ENCODE assay signal across 9 cellular contexts in genomic region chr9:124197177-124198095, GRCh38.
DNase-seq lines count a peak whose midpoint lies in the region; ATAC-seq, FAIRE-seq and TF ChIP-seq lines count a peak whose summit lies in the region.
"Had no signal": no experiment of that assay in that cellular context is flagged by ENCODE, and none has a peak within 500 bp of the region (broad histone marks: within the 10 kb centered on the region; RNA-seq: fewer than 3 reads in every experiment).

No MANE protein-coding gene starts in this region.

- no peak for TF ChIP-seq CTCF in foreskin fibroblast (IDR thresholded peaks at IDR 0.05; ENCODE audit: low read depth, low read length)
- no peak for TF ChIP-seq CTCF in D721Med (IDR thresholded peaks at IDR 0.05; ENCODE audit: insufficient read depth, missing control alignments)

- no peak overlapping the region for H2BK12ac ChIP-seq in neuronal stem cell (ENCODE audit: low read length)

- no peak overlapping the region for H3K14ac ChIP-seq in neuronal stem cell (ENCODE audit: low read length)

- no peak overlapping the region for H3K23ac ChIP-seq in neuronal stem cell (ENCODE audit: low read depth, low read length, poor library complexity)

- peaks cover 14% of the 10 kb centered on the region for H3K9me3 Mint-ChIP-seq in stimulated activated naive CD8-positive, alpha-beta T cell treated with anti-CD3 and anti-CD28 coated beads, Interleukin-15, Interleukin-2, amounts not matched to agents 100 ng/mL and 50 ng/mL, for 24 hours

- no peak overlapping the region for H3K4me3 ChIP-seq in foreskin fibroblast (ENCODE audit: low read depth in 1 of 2, low read length in 2 of 2)
- peak overlapping the region in 1 of 2 donors; percentile 47 for H3K4me3 ChIP-seq in neuronal stem cell (ENCODE audit: low read length in 2 of 2)

- no peak overlapping the region for H2AK5ac ChIP-seq in neuronal stem cell (ENCODE audit: low read depth, low read length)

- peaks cover 50% of the 10 kb centered on the region for H3K4me1 Mint-ChIP-seq in stimulated activated naive CD8-positive, alpha-beta T cell treated with anti-CD3 and anti-CD28 coated beads, Interleukin-15, Interleukin-2, amounts not matched to agents 100 ng/mL and 50 ng/mL, for 24 hours (ENCODE audit: low read depth)

- no peaks in the 10 kb centered on the region for H3K4me1 ChIP-seq in neuronal stem cell (ENCODE audit: control insufficient read depth in 2 of 2, insufficient read depth in 1 of 2, low read depth in 1 of 2, low read length in 2 of 2)

- WGBS in neuronal stem cell (ENCODE audit: extremely low coverage in 2 of 2, insufficient read length in 2 of 2, insufficient replicate concordance in 1 of 2), 2 donors: no CpG with 5 or more reads among the region's 14 CpGs

- peaks cover 3% of the 10 kb centered on the region for H3K27me3 Mint-ChIP-seq in stimulated activated naive CD8-positive, alpha-beta T cell treated with anti-CD3 and anti-CD28 coated beads, Interleukin-15, Interleukin-2, amounts not matched to agents 100 ng/mL and 50 ng/mL, for 24 hours

- H2BK120ac ChIP-seq in neuronal stem cell (ENCODE audit: low read depth, low read length): no peak overlapping the region

- H3K27me3 ChIP-seq in neuronal stem cell (ENCODE audit: control insufficient read depth in 3 of 3, insufficient read depth in 3 of 3, low read depth in 1 of 3, low read length in 3 of 3): no peaks in the 10 kb centered on the region

- H3K9me3 ChIP-seq in neuronal stem cell (replicated peaks in 1 of 2; ENCODE audit: control insufficient read depth in 2 of 2, insufficient read depth in 1 of 2, low read depth in 1 of 2, low read length in 2 of 2): no peaks in the 10 kb centered on the region

- H3K4me3 Mint-ChIP-seq in stimulated activated naive CD8-positive, alpha-beta T cell treated with anti-CD3 and anti-CD28 coated beads, Interleukin-15, Interleukin-2, amounts not matched to agents 100 ng/mL and 50 ng/mL, for 24 hours: peak overlapping the region; percentile 33

- no peak overlapping the region for H2BK5ac ChIP-seq in neuronal stem cell (ENCODE audit: low read length)

- peak; percentile 55 for ATAC-seq in HG03139 (IDR thresholded peaks at IDR 0.05; ENCODE audit: unreplicated experiment)

- H3K36me3 Mint-ChIP-seq in stimulated activated naive CD8-positive, alpha-beta T cell treated with anti-CD3 and anti-CD28 coated beads, Interleukin-15, Interleukin-2, amounts not matched to agents 100 ng/mL and 50 ng/mL, for 24 hours (ENCODE audit: low read depth): peaks cover 5% of the 10 kb centered on the region

- peak; percentile 72 for DNase-seq in Ammon's horn (ENCODE audit: low spot score)
- peak; percentile 66 for DNase-seq in activated CD8-positive, alpha-beta memory T cell treated with anti-CD3 and anti-CD28 coated beads for 24 hours
- DNase-seq in foreskin fibroblast: no peak
- DNase-seq in neuronal stem cell (ENCODE audit: low spot score): no peak
- no peak for DNase-seq in D721Med (ENCODE audit: insufficient read length, low spot score)
- DNase-seq: DND-41 had no signal

- H3K4me2 ChIP-seq in neuronal stem cell (ENCODE audit: insufficient read depth, low read length, poor library complexity, severe bottlenecking): no peak overlapping the region

- H4K91ac ChIP-seq in neuronal stem cell (ENCODE audit: low read depth, low read length, poor library complexity): no peak overlapping the region

- H3K79me1 ChIP-seq in neuronal stem cell (ENCODE audit: low read depth, low read length): no peaks in the 10 kb centered on the region

- no peak overlapping the region for H2AFZ ChIP-seq in neuronal stem cell (ENCODE audit: low read length)

- H3K27ac ChIP-seq in neuronal stem cell (replicated peaks; ENCODE audit: low read length): no peak overlapping the region

- no peak overlapping the region for H2BK15ac ChIP-seq in neuronal stem cell (ENCODE audit: low read length)

- TF ChIP-seq POLR2A in GM19099 (IDR thresholded peaks at IDR 0.05; ENCODE audit: extremely low read depth, insufficient read length, low read depth): peak; percentile 46

- peak overlapping the region; percentile 74 for H3K27ac Mint-ChIP-seq in stimulated activated naive CD8-positive, alpha-beta T cell treated with anti-CD3 and anti-CD28 coated beads, Interleukin-15, Interleukin-2, amounts not matched to agents 100 ng/mL and 50 ng/mL, for 24 hours

- H3K4ac ChIP-seq in neuronal stem cell (ENCODE audit: low read length): no peak overlapping the region

- H3K9ac ChIP-seq in neuronal stem cell (ENCODE audit: low read depth, low read length, poor library complexity): no peak overlapping the region

- no peak overlapping the region for H4K8ac ChIP-seq in neuronal stem cell (ENCODE audit: low read depth, low read length)

- no peak overlapping the region for H3K18ac ChIP-seq in neuronal stem cell (ENCODE audit: low read length)

- no peaks in the 10 kb centered on the region for H3K36me3 ChIP-seq in neuronal stem cell (replicated peaks in 1 of 2; ENCODE audit: control insufficient read depth in 2 of 2, insufficient read depth in 2 of 2, low read length in 2 of 2)

- FAIRE-seq in D721Med (lab: Jason Lieb, UNC): no peak

Comparison
In these comparisons a context has a peak if more than half of its experiments do, and no peak if none do; other contexts are left out.
1. DNase-seq: peak in Ammon's horn (single experiment) and activated CD8-positive, alpha-beta memory T cell treated with anti-CD3 and anti-CD28 coated beads for 24 hours (single experiment); none in foreskin fibroblast (0 of 2), neuronal stem cell (single experiment) and D721Med (single experiment).